Comparison of ENCODE assay signal across 26 cellular contexts in the genomic region with DNA sequence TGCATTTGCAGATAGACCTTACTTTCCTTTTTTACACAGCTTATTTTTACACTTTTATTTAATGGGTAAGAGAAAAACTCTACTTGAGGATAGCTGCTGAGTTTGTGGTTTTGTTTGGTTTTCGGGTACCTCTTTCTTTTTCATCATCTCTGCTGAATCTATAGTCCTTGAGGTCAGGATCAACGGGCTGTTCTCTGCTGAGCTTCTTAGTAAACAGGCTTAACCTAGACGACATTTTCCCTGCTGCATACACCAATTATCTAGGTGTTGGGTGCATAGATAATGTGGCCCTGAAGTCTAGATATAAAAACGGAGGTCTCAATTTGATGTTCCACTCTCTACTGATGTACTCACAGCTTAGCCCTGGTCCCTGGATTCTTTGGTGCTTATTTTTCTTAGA.
"Had no signal": no experiment of that assay in that cellular context is flagged by ENCODE, and none has a peak within 500 bp of the region (broad histone marks: within the 10 kb centered on the region; RNA-seq: fewer than 3 reads in every experiment).

No MANE protein-coding gene starts in this region.

- H3K36me3 ChIP-seq: left lung, lower lobe of right lung, neural progenitor cell, neutrophil, right lobe of liver, stomach, thyroid gland, transverse colon, upper lobe of left lung had no signal

- H3K4me1 ChIP-seq: left lung, lower lobe of right lung, neural progenitor cell, right lobe of liver, testis, thyroid gland, upper lobe of left lung had no signal

- H3K4me3 ChIP-seq: left lung, lower lobe of right lung, neural progenitor cell, psoas muscle, right lobe of liver, smooth muscle cell, stomach, testis, thyroid gland, transverse colon, upper lobe of left lung had no signal

- ATAC-seq: left colon; left lung; lower lobe of right lung; naive thymus-derived CD8-positive, alpha-beta T cell; psoas muscle; right lobe of liver; stimulated activated naive B cell treated with anti-CD40 and anti-IgM and Interleukin-4, amounts not matched to agents 10 μg/mL and 1 μg/mL and 100 μg/mL, for 72 hours; stimulated activated naive CD8-positive, alpha-beta T cell treated with anti-CD3 and anti-CD28 coated beads, Interleukin-15, Interleukin-2, amounts not matched to agents 100 U/mL and 50 U/mL, for 24 hours had no signal

- H3K27ac ChIP-seq: left lung, lower lobe of right lung, neural progenitor cell, neutrophil, parathyroid adenoma, psoas muscle, right lobe of liver, stomach, testis, thyroid gland, transverse colon, upper lobe of left lung had no signal

- DNase-seq: hypothalamus; immature natural killer cell; kidney; left colon; left lung; lower lobe of right lung; mammary epithelial cell; mesenchymal stem cell; naive thymus-derived CD8-positive, alpha-beta T cell; nephron progenitor cell; occipital lobe; psoas muscle; right lobe of liver; stimulated activated CD4-positive, alpha-beta T cell treated with anti-CD3 and anti-CD28 coated beads, Interleukin-1b, Interleukin-23, amount 100 ng/mL, for 48 hours; stimulated activated CD4-positive, alpha-beta T cell treated with anti-CD3 and anti-CD28 coated beads, Interleukin-4, amount 100 ng/mL, for 1 hour; stimulated activated naive B cell treated with anti-CD40 and anti-IgM and Interleukin-4, amounts not matched to agents 10 μg/mL and 1 μg/mL and 100 μg/mL, for 72 hours; stimulated activated naive CD8-positive, alpha-beta T cell treated with anti-CD3 and anti-CD28 coated beads, Interleukin-15, Interleukin-2, amounts not matched to agents 100 U/mL and 50 U/mL, for 24 hours; stomach; testis; thyroid gland; transverse colon; upper lobe of left lung had no signal

- H3K4me2 ChIP-seq: neural progenitor cell, smooth muscle cell had no signal

- H3K9ac ChIP-seq: neural progenitor cell, parathyroid adenoma had no signal

- H2AFZ ChIP-seq: neural progenitor cell, parathyroid adenoma had no signal

- H3K79me2 ChIP-seq: parathyroid adenoma had no signal

- H3K9me3 ChIP-seq: left lung, lower lobe of right lung, neutrophil, psoas muscle, right lobe of liver, stomach, testis, thyroid gland, transverse colon, upper lobe of left lung had no signal

- H3K27me3 ChIP-seq: left lung, neural progenitor cell, neutrophil, right lobe of liver, stomach, testis, thyroid gland, transverse colon, upper lobe of left lung had no signal
